In genomic region chr18:48590678-48591077, GRCh38 we compare ENCODE assay signal across 9 cellular contexts. TPM values are rescaled to one million over a fixed set of nuclear protein-coding genes. Genes with fewer than 3 reads are reported as not detected.
DNase-seq lines count a peak whose midpoint lies in the region; ATAC-seq and TF ChIP-seq lines count a peak whose summit lies in the region.
"Had no signal": no experiment of that assay in that cellular context is flagged by ENCODE, and none has a peak within 500 bp of the region (broad histone marks: within the 10 kb centered on the region; RNA-seq: fewer than 3 reads in every experiment).

No MANE protein-coding gene starts in this region.

- DNase-seq in BE2C (peak; percentile 63), NCI-H446 (lab: John Stamatoyannopoulos, UW) (peak; percentile 21 to 86), dermis blood vessel endothelial cell (peak; percentile 24), lung microvascular endothelial cell (ENCODE audit: low read depth in 2 of 2) (peak; percentile 41 to 62), NOMO-1 treated with dmso at 0.1 percent for 144 hours (lab: John Stamatoyannopoulos, UW; ENCODE audit: unreplicated experiment) (no peak)
- DNase-seq in effector CD4-positive, alpha-beta T cell = no peak
- DNase-seq: stimulated activated CD4-positive, alpha-beta T cell treated with anti-CD3 and anti-CD28 coated beads, Interleukin-4, amount 100 ng/mL, for 4 hours had no signal

- TF ChIP-seq CTCF in BE2C (IDR thresholded peaks at IDR 0.05; ENCODE audit: low read depth, low read length) = no peak

- no peaks in the 10 kb centered on the region for H3K27me3 ChIP-seq in BE2C

- H3K36me3 ChIP-seq in BE2C = no peaks in the 10 kb centered on the region

- no peak for ATAC-seq in activated CD4-positive, CD25-positive, alpha-beta regulatory T cell treated with anti-CD3 and anti-CD28 coated beads, Interleukin-2, amount 50 U/mL, for 24 hours
- ATAC-seq in HG03457 (IDR thresholded peaks at IDR 0.05; ENCODE audit: unreplicated experiment) = no peak

- H3K4me1 ChIP-seq in BE2C = peaks cover 8% of the 10 kb centered on the region

- H3K9me3 ChIP-seq in BE2C = no peaks in the 10 kb centered on the region

- H3K4me3 ChIP-seq in BE2C (ENCODE audit: low read depth, low read length) = no peak overlapping the region

RNA-seq across cellular contexts. Expression of gene CTIF, which starts 51.8 kb away (rescaled TPM):
- 55.4 TPM for polyA plus RNA-seq in BE2C (2012; ENCODE audit: insufficient read depth, insufficient read length, low read depth)
- 18.0 and 22.6 TPM in 2 replicates for total RNA-seq in dermis blood vessel endothelial cell
- total RNA-seq in lung microvascular endothelial cell = 12.4 and 18.1 TPM in 2 replicates

Comparison
In these comparisons a context has a peak if more than half of its experiments do, and no peak if none do; other contexts are left out.
1. DNase-seq: peak in BE2C (single experiment), NCI-H446 (2 of 2), dermis blood vessel endothelial cell (single experiment) and lung microvascular endothelial cell (2 of 2); none in effector CD4-positive, alpha-beta T cell (single experiment) and NOMO-1 treated with dmso at 0.1 percent for 144 hours (single experiment).